Comparison of ENCODE assay signal across 12 cellular contexts in genomic region chr18:9642799-9643445, GRCh38. TPM values are rescaled to one million over a fixed set of nuclear protein-coding genes. Genes with fewer than 3 reads are reported as not detected.
DNase-seq lines count a peak whose midpoint lies in the region; ATAC-seq and TF ChIP-seq lines count a peak whose summit lies in the region.
"Had no signal": no experiment of that assay in that cellular context is flagged by ENCODE, and none has a peak within 500 bp of the region (broad histone marks: within the 10 kb centered on the region; RNA-seq: fewer than 3 reads in every experiment).

No MANE protein-coding gene starts in this region.

- H3K4me3 Mint-ChIP-seq in neural progenitor cell: peak overlapping the region; percentile 12

- ATAC-seq in RWPE2 (ENCODE audit: low read depth): peak; percentile 26; the same call in 1 of the 3 replicates
- ATAC-seq in HG02840 (IDR thresholded peaks at IDR 0.05; ENCODE audit: low FRiP score, unreplicated experiment): no peak
- no peak for ATAC-seq in GM18505 (IDR thresholded peaks at IDR 0.05; ENCODE audit: unreplicated experiment)
- ATAC-seq in GM18520 (IDR thresholded peaks at IDR 0.05; ENCODE audit: unreplicated experiment): no peak
- ATAC-seq in GM18873 (IDR thresholded peaks at IDR 0.05; ENCODE audit: low FRiP score, unreplicated experiment): no peak

- TF ChIP-seq POLR2A in esophagus squamous epithelium (IDR thresholded peaks at IDR 0.05) (no peak), GM18505 (IDR thresholded peaks at IDR 0.05; ENCODE audit: borderline replicate concordance, extremely low read depth, insufficient read depth, insufficient read length) (no peak)

- peak; percentile 74 for DNase-seq in ELR (ENCODE audit: low read depth)
- no peak for DNase-seq in RWPE2 (ENCODE audit: low spot score)
- no peak for DNase-seq in esophagus squamous epithelium (lab: John Stamatoyannopoulos, UW)
- no peak for DNase-seq in neural progenitor cell (ENCODE audit: low spot score)
- DNase-seq: activated CD4-positive, alpha-beta T cell treated with anti-CD3 and anti-CD28 coated beads for 4 hours; activated naive CD4-positive, alpha-beta T cell; effector CD8-positive, alpha-beta T cell; NCI-H345 had no signal

- H3K79me2 ChIP-seq in neural progenitor cell (ENCODE audit: low read depth): no peaks in the 10 kb centered on the region

- H3K36me3 ChIP-seq in RWPE2 (ENCODE audit: low read depth) (no peaks in the 10 kb centered on the region), esophagus squamous epithelium (no peaks in the 10 kb centered on the region), neural progenitor cell (no peaks in the 10 kb centered on the region)

- no peak overlapping the region for H3K9ac ChIP-seq in neural progenitor cell

- no peaks in the 10 kb centered on the region for H3K27me3 ChIP-seq in RWPE2 (ENCODE audit: insufficient read depth, poor library complexity, severe bottlenecking)
- no peaks in the 10 kb centered on the region for H3K27me3 ChIP-seq in esophagus squamous epithelium
- no peaks in the 10 kb centered on the region for H3K27me3 ChIP-seq in neural progenitor cell

- intact Hi-C loops in esophagus squamous epithelium (cut with DNase I): no loop called here

- H3K4me3 ChIP-seq in RWPE2 (ENCODE audit: severe bottlenecking) (no peak overlapping the region), esophagus squamous epithelium (no peak overlapping the region), neural progenitor cell (no peak overlapping the region)

- no peaks in the 10 kb centered on the region for H3K9me3 ChIP-seq in RWPE2 (ENCODE audit: severe bottlenecking)
- no peaks in the 10 kb centered on the region for H3K9me3 ChIP-seq in esophagus squamous epithelium
- H3K9me3 ChIP-seq in neural progenitor cell (ENCODE audit: low read depth): no peaks in the 10 kb centered on the region

- peaks cover 2% of the 10 kb centered on the region for H3K9me3 Mint-ChIP-seq in neural progenitor cell

- TF ChIP-seq CTCF in RWPE2 (IDR thresholded peaks at IDR 0.05; ENCODE audit: poor library complexity, severe bottlenecking): no peak
- TF ChIP-seq CTCF in esophagus squamous epithelium (IDR thresholded peaks at IDR 0.05): no peak
- no peak for TF ChIP-seq CTCF in neural progenitor cell (IDR thresholded peaks at IDR 0.05)

- WGBS in esophagus squamous epithelium, 2 donors: 65 to 66% methylated on average over 8 to 9 of the region's 9 CpGs

- H4K20me1 ChIP-seq in neural progenitor cell (ENCODE audit: low read depth): no peaks in the 10 kb centered on the region

- no peak overlapping the region for H2AFZ ChIP-seq in neural progenitor cell (replicated peaks)

- H3K4me2 ChIP-seq in neural progenitor cell: no peak overlapping the region

- H3F3A ChIP-seq in neural progenitor cell (ENCODE audit: low read depth): no peaks in the 10 kb centered on the region

- peaks cover 2% of the 10 kb centered on the region for H3K27me3 Mint-ChIP-seq in neural progenitor cell (ENCODE audit: insufficient read depth, low read depth)

- H3K4me1 ChIP-seq in RWPE2 (ENCODE audit: insufficient read depth, poor library complexity, severe bottlenecking) (peaks cover 46% of the 10 kb centered on the region), esophagus squamous epithelium (peaks cover 19 to 89% (median 21%) of the 10 kb centered on the region in 3 donors), neural progenitor cell (no peaks in the 10 kb centered on the region)

- H3K27ac Mint-ChIP-seq in neural progenitor cell: peak overlapping the region; percentile 98

- peak overlapping the region; percentile 93 for H3K27ac ChIP-seq in RWPE2 (ENCODE audit: poor library complexity, severe bottlenecking)
- peak overlapping the region; percentile 31 to 78 (median 54) for H3K27ac ChIP-seq in esophagus squamous epithelium
- H3K27ac ChIP-seq in neural progenitor cell: no peak overlapping the region

- peaks cover 18% of the 10 kb centered on the region for H3K4me1 Mint-ChIP-seq in neural progenitor cell

- H3K36me3 Mint-ChIP-seq in neural progenitor cell: no peaks in the 10 kb centered on the region

RNA-seq across cellular contexts. Expression of gene PPP4R1, which starts 28.6 kb away (rescaled TPM):
- total RNA-seq in esophagus squamous epithelium (100 to 1,000 TPM; 129 to 233 (median 186) TPM), neural progenitor cell (ENCODE audit: low replicate concordance) (87.7 and 102 TPM in 2 replicates)
